In the genomic region with DNA sequence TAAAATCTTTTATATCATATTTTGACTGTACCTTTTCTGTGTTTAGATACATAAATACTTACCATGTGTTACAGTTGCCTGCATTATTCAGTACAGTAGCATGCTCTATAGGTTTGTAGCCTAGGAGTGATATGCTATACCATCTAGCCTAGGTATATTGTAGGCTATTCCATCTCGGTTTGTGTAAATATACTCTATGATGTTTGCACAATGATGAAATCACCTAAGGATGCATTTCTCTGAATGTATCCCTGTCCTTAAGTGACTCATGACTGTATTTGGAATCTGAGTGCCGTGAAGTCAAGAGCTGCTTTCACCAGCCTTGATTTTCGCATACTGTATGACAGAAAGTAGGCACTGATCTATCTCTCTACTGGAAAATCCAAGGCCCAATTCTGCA, we compare ENCODE assay signal across 13 cellular contexts.
A peak's percentile ranks its signal among the peaks of the same experiment; 100 is the strongest.
DNase-seq lines count a peak whose midpoint lies in the region; ATAC-seq and TF ChIP-seq lines count a peak whose summit lies in the region.
"Had no signal": no experiment of that assay in that cellular context is flagged by ENCODE, and none has a peak within 500 bp of the region (broad histone marks: within the 10 kb centered on the region; RNA-seq: fewer than 3 reads in every experiment).

No MANE protein-coding gene starts in this region.

- H3K4me3 ChIP-seq in hepatocyte = no peak overlapping the region
- H3K4me3 ChIP-seq: adrenal gland had no signal

- no peaks in the 10 kb centered on the region for H3K36me3 ChIP-seq in hepatocyte (replicated peaks; ENCODE audit: insufficient read depth, low read depth)
- H3K36me3 ChIP-seq: adrenal gland had no signal

- no peak overlapping the region for H3K27ac ChIP-seq in hepatocyte
- H3K27ac ChIP-seq: adrenal gland had no signal

- H3K79me2 ChIP-seq in hepatocyte = peaks cover 71% of the 10 kb centered on the region

- WGBS in hepatocyte (ENCODE audit: low lambda C conversion rate, missing lambda C conversion rate) = 82% methylated on average over 3 of the region's 3 CpGs

- H3K4me1 ChIP-seq in hepatocyte (ENCODE audit: insufficient read depth) = peaks cover 11% of the 10 kb centered on the region

- no peaks in the 10 kb centered on the region for H3K9me3 ChIP-seq in hepatocyte (ENCODE audit: low read depth)
- H3K9me3 ChIP-seq: adrenal gland had no signal

- no peaks in the 10 kb centered on the region for H4K20me1 ChIP-seq in hepatocyte (ENCODE audit: insufficient read depth, poor library complexity, severe bottlenecking)

- no peak overlapping the region for H3K4me2 ChIP-seq in hepatocyte

- no peaks in the 10 kb centered on the region for H3K27me3 ChIP-seq in hepatocyte
- H3K27me3 ChIP-seq: adrenal gland had no signal

- H3K9me2 ChIP-seq in hepatocyte (replicated peaks; ENCODE audit: insufficient read depth) = no peaks in the 10 kb centered on the region

- no peak overlapping the region for H2AFZ ChIP-seq in hepatocyte

- ATAC-seq in GM18907 (IDR thresholded peaks at IDR 0.05; ENCODE audit: unreplicated experiment) (no peak), GM21717 (IDR thresholded peaks at IDR 0.05; ENCODE audit: unreplicated experiment) (no peak)

- DNase-seq in AG08396 (ENCODE audit: low spot score) (peak; percentile 19), LHCN-M2 (ENCODE audit: low read depth) (peak; percentile 69), amniotic stem cell (lab: John Stamatoyannopoulos, UW) (peak; percentile 29), hepatocyte (ENCODE audit: low spot score) (peak; percentile 21), globus pallidus (ENCODE audit: low spot score) (no peak), T1000 (lab: John Stamatoyannopoulos, UW) (no peak)
- DNase-seq: activated CD4-positive, alpha-beta memory T cell treated with anti-CD3 and anti-CD28 coated beads, Interleukin-2, amount 10 ng/mL, durations not matched to agents 7 days and 5 days; head of caudate nucleus; NCI-H1092; stimulated activated CD4-positive, alpha-beta T cell treated with anti-CD3 and anti-CD28 coated beads, Interleukin-4, amount 100 ng/mL, for 4 hours had no signal

- no peak for TF ChIP-seq CTCF in hepatocyte (IDR thresholded peaks at IDR 0.05; ENCODE audit: poor library complexity)

Comparison
In these comparisons a context has a peak if more than half of its experiments do, and no peak if none do; other contexts are left out.
1. DNase-seq: peak in AG08396 (single experiment), LHCN-M2 (single experiment), amniotic stem cell (single experiment) and hepatocyte (single experiment); none in globus pallidus (single experiment) and T1000 (single experiment).